8 cellular contexts compared by ENCODE assay signal in the genomic region with DNA sequence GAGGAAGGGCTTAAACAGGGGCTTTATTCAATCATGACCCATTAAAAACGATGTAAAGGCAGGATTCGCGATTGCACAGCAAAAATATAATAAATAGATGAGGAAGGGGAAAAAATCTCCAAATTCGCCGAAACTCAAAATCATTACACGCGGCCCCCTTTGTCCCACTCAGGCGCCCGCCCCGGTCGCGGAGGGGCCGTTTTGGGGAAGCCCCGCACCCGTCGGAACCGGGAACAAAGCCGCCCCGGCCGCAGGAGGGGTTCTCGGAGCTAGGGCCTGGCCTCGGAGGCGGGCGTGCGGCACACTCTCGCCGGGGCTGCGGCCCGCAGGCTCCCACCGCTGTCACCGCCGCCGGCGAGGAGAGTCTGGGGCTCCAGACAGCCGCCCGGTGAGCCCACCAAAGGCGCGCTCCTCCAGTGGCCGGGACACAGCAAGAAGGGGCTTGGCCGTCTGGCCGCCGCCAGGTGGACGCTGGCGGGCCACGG. TPM values are rescaled to one million over a fixed set of nuclear protein-coding genes. Genes with fewer than 3 reads are reported as not detected.
DNase-seq lines count a peak whose midpoint lies in the region; ATAC-seq, FAIRE-seq and TF ChIP-seq lines count a peak whose summit lies in the region.

No MANE protein-coding gene starts in this region.

- H3K9me3 Mint-ChIP-seq in WTC11 = no peaks in the 10 kb centered on the region

- H3K4me1 ChIP-seq in mucosa of stomach (ENCODE audit: control insufficient read depth, insufficient read depth, low read length) = peaks cover 7% of the 10 kb centered on the region

- peaks cover 6% of the 10 kb centered on the region for H3K27me3 Mint-ChIP-seq in WTC11 (ENCODE audit: low read depth)

- H3K4me3 ChIP-seq in AG10803 (ENCODE audit: low read length) (peak overlapping the region; percentile 78), mucosa of stomach (ENCODE audit: low read length) (peak overlapping the region; percentile 71)

- peak; percentile 12 for ATAC-seq in HG03442 (IDR thresholded peaks at IDR 0.05; ENCODE audit: unreplicated experiment)
- ATAC-seq in WTC11 = peak; percentile 16
- no peak for ATAC-seq in HG02763 (IDR thresholded peaks at IDR 0.05; ENCODE audit: unreplicated experiment)

- POLR2A ChIA-PET in WTC11 (lab: Charles Lee) = interaction anchor here (1.0 kb wide), 1 partner anchor 53 kb away, joined by 3 read pairs; the partner anchor contains the start of gene GPT2

- CTCF ChIA-PET in WTC11 (lab: Charles Lee) = interaction anchor here (3.0 kb wide), 1 partner anchor 23 kb away, joined by 14 read pairs; no protein-coding TSS in a partner anchor

- H3K27me3 ChIP-seq in mucosa of stomach (ENCODE audit: control insufficient read depth, insufficient read depth, low read length) = no peaks in the 10 kb centered on the region

- peak overlapping the region; percentile 100 for H3K4me3 Mint-ChIP-seq in WTC11

- no peaks in the 10 kb centered on the region for H3K36me3 ChIP-seq in mucosa of stomach (ENCODE audit: control insufficient read depth, insufficient read depth, low read length)

- peak overlapping the region; percentile 83 for H3K9ac ChIP-seq in mucosa of stomach (ENCODE audit: low read length)

- TF ChIP-seq CTCF in AG10803 (conservative IDR thresholded peaks at IDR 0.05; ENCODE audit: low read length) (no peak), WTC11 (IDR thresholded peaks at IDR 0.05) (no peak)

- FAIRE-seq in GM19239 (lab: Jason Lieb, UNC) = peak; percentile 87

- no peaks in the 10 kb centered on the region for H3K9me3 ChIP-seq in mucosa of stomach (ENCODE audit: control insufficient read depth, low read length)

- peaks cover 29% of the 10 kb centered on the region for H3K4me1 Mint-ChIP-seq in WTC11

- DNase-seq in AG10803 (ENCODE audit: low read depth) (peak; percentile 6), GM19239 (ENCODE audit: insufficient read length, low spot score) (no peak), WTC11 (ENCODE audit: low spot score) (peak; percentile 57), stromal cell of bone marrow (ENCODE audit: low read depth) (peak; percentile 2)
- DNase-seq in effector CD4-positive, alpha-beta T cell = peak; percentile 30

- no peaks in the 10 kb centered on the region; the same call in 1 of the 2 replicates for H3K36me3 Mint-ChIP-seq in WTC11

- H3K27ac Mint-ChIP-seq in WTC11 = peak overlapping the region; percentile 98

TF ChIP-seq in WTC11, 78 proteins besides CTCF, POLR2A, EP300 and RAD21:
- 0 out of 2 replicates have a peak, but pooled peaks have one; percentile 13 for TF ChIP-seq USF1 (CRISPR knock-in tag; IDR thresholded peaks at IDR 0.05)
- no peak for TF ChIP-seq CREM (CRISPR knock-in tag; IDR thresholded peaks at IDR 0.05)
- 0 out of 2 replicates have a peak, but pooled peaks have one; percentile 55 for TF ChIP-seq TEAD4 (CRISPR knock-in tag; IDR thresholded peaks at IDR 0.05)
- TF ChIP-seq ZNF396 (CRISPR knock-in tag; IDR thresholded peaks at IDR 0.05; ENCODE audit: borderline replicate concordance) = no peak

RNA-seq across cellular contexts. Expression of gene C16orf87, which starts 0.5 kb away (rescaled TPM):
- 21.8 to 22.5 TPM (median 22.5 TPM) in 3 replicates for total RNA-seq in WTC11 (2021)

RNA-seq across cellular contexts. Expression of gene GPT2, which starts 53.7 kb away (rescaled TPM):
- total RNA-seq in WTC11 (2021) = 61.0 to 81.8 TPM (median 63.1 TPM) in 3 replicates
